In the genomic region with DNA sequence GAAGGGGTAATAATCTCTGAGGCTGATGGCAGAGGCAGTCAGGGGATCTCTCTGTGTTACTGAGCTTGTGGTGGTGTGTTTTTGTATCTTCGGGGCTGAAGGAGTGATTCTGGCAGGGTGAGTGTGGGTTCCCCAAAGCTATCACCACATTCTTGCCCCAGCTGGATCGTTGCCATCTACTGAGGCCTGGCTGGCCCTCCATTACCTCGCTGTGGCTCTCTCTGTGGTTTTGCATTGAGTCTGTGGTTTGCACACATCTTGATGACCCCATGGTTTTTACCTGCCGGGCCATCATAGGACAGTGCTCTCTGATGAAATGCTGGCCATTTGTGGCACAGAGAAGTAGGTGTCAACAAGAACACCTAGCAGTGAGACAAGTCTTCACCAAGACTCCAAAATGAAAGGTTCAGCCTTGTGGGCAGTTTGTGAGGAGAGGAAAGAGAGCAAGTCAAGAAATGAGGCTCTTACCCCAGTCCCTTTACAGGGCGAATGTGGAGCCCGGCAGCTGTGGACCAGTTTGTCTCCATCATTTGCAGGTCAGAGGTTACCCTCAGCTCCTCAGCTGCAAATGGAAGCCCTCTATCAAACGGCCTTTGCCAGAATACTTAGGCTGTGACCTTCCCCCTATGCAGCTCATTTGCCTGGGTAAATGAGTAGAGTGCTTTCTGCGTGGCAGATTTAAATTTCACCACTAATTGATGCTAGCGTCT, we compare ENCODE assay signal across 11 cellular contexts.
DNase-seq lines count a peak whose midpoint lies in the region; ATAC-seq, FAIRE-seq and TF ChIP-seq lines count a peak whose summit lies in the region.
"Had no signal": no experiment of that assay in that cellular context is flagged by ENCODE, and none has a peak within 500 bp of the region (broad histone marks: within the 10 kb centered on the region; RNA-seq: fewer than 3 reads in every experiment).

No MANE protein-coding gene starts in this region.

- H3K9me3 Mint-ChIP-seq in natural killer cell = no peaks in the 10 kb centered on the region

- DNase-seq in AG04450 (ENCODE audit: low read depth, low spot score) = no peak
- no peak for DNase-seq in IMR-90
- no peak for DNase-seq in ascending aorta (ENCODE audit: low spot score in 2 of 2)
- DNase-seq in natural killer cell = no peak
- no peak for DNase-seq in frontal cortex (ENCODE audit: low spot score in 2 of 2)
- no peak for DNase-seq in hypothalamus (lab: John Stamatoyannopoulos, UW)
- no peak for DNase-seq in stimulated activated CD4-positive, alpha-beta T cell treated with anti-CD3 and anti-CD28 coated beads, Interleukin-2, amount 100 ng/mL, for 48 hours
- DNase-seq: activated CD4-positive, CD25-positive, alpha-beta regulatory T cell treated with anti-CD3 and anti-CD28 coated beads, Interleukin-2, amount 50 U/mL, for 72 hours; adrenal gland; NCI-H1105 had no signal

- TF ChIP-seq POLR2A in IMR-90 (IDR thresholded peaks at IDR 0.05; ENCODE audit: low read depth, low read length) = no peak

- H2AK9ac ChIP-seq in IMR-90 (replicated peaks; ENCODE audit: low read depth, low read length, poor library complexity) = peak overlapping the region; percentile 3

- FAIRE-seq in frontal cortex (lab: Jason Lieb, UNC) = no peak

- TF ChIP-seq CTCF in AG04450 (IDR thresholded peaks at IDR 0.05; ENCODE audit: low read depth, low read length) (no peak), IMR-90 (conservative IDR thresholded peaks at IDR 0.05; ENCODE audit: low read depth, low read length) (no peak), ascending aorta (IDR thresholded peaks at IDR 0.05) (no peak), natural killer cell (IDR thresholded peaks at IDR 0.05) (no peak)

- 60% methylated on average over 3 of the region's 9 CpGs; no CpG with 5 or more reads in 1 of the 2 experiments for WGBS in IMR-90 (ENCODE audit: extremely low coverage in 2 of 2, insufficient read length in 1 of 2), 2 experiments

- H2BK20ac ChIP-seq in IMR-90 (ENCODE audit: low read depth, low read length) = no peak overlapping the region

- peak overlapping the region; percentile 27 for H2BK5ac ChIP-seq in IMR-90 (ENCODE audit: low read depth, low read length, poor library complexity, severe bottlenecking)

- peak overlapping the region; percentile 16; the same call in 1 of the 2 replicates for H2BK120ac ChIP-seq in IMR-90 (ENCODE audit: low read depth, low read length)

- intact Hi-C loops in IMR-90 (cut with micrococcal nuclease) = no loop called here
- intact Hi-C loops in ascending aorta (cut with DNase I) = no loop called here
- intact Hi-C loops in natural killer cell (cut with micrococcal nuclease) = no loop called here

- H3K4me3 ChIP-seq in AG04450 (ENCODE audit: low read depth, low read length) (no peak overlapping the region), IMR-90 (ENCODE audit: insufficient read depth, low read depth, low read length) (no peak overlapping the region), ascending aorta (no peak overlapping the region)
- H3K4me3 ChIP-seq: adrenal gland had no signal

- no peak overlapping the region for H3K56ac ChIP-seq in IMR-90 (ENCODE audit: extremely low read depth, insufficient read depth, low read length)

- peak overlapping the region; percentile 14 to 21; a peak in 1 of 4 replicates for H4K8ac ChIP-seq in IMR-90 (ENCODE audit: low read depth in 2 of 2, low read length in 2 of 2)

- dilution Hi-C loops in IMR-90 (cut with HindIII; ENCODE audit: low sequenced_read_pairs, unreplicated experiment) = no loop called here

- peak overlapping the region; percentile 8; the same call in 1 of the 2 replicates for H3K4me2 ChIP-seq in IMR-90 (ENCODE audit: low read depth, low read length)

- H2AK5ac ChIP-seq in IMR-90 (ENCODE audit: low read depth, low read length) = peak overlapping the region; percentile 68; the same call in 1 of the 2 replicates

- H3K18ac ChIP-seq in IMR-90 (ENCODE audit: low read depth, low read length) = no peak overlapping the region

- H3K27me3 Mint-ChIP-seq in natural killer cell (ENCODE audit: low read depth in 2 of 2) = no peaks in the 10 kb centered on the region

- H3K27me3 ChIP-seq in AG04450 (ENCODE audit: control insufficient read depth, insufficient read depth, low read length) (no peaks in the 10 kb centered on the region), IMR-90 (ENCODE audit: control insufficient read depth, insufficient read depth, low read length) (no peaks in the 10 kb centered on the region), ascending aorta (no peaks in the 10 kb centered on the region)
- H3K27me3 ChIP-seq: adrenal gland had no signal

- peak overlapping the region; percentile 10 for H3K4me3 Mint-ChIP-seq in natural killer cell

- H3K9me3 ChIP-seq in AG04450 (ENCODE audit: control insufficient read depth, insufficient read depth, low read length) (peaks cover 4% of the 10 kb centered on the region; the same call in 1 of the 2 replicates), IMR-90 (ENCODE audit: control insufficient read depth, insufficient read depth, low read length) (no peaks in the 10 kb centered on the region), ascending aorta (no peaks in the 10 kb centered on the region)
- H3K9me3 ChIP-seq: adrenal gland had no signal

- H3K4me1 ChIP-seq in IMR-90 (ENCODE audit: control insufficient read depth, insufficient read depth, low read length) = peaks cover 30% of the 10 kb centered on the region
- peaks cover 3 to 49% of the 10 kb centered on the region in 2 donors for H3K4me1 ChIP-seq in ascending aorta

- CTCF ChIA-PET in AG04450 (lab: Charles Lee) = no interaction called here
- CTCF ChIA-PET in IMR-90 (lab: Yijun Ruan, JAX) = interaction anchor here (0.6 kb wide), 1 partner anchor 26 kb away, joined by 4 read pairs; no protein-coding TSS in a partner anchor

- peak overlapping the region; percentile 15 for H3K14ac ChIP-seq in IMR-90 (replicated peaks; ENCODE audit: low read depth, low read length)

- in situ Hi-C loops in IMR-90 (cut with MboI; ENCODE audit: low sequenced_read_pairs) = no loop called here

- H3K36me3 ChIP-seq in IMR-90 (ENCODE audit: control insufficient read depth, insufficient read depth, low read length) = peaks cover 5% of the 10 kb centered on the region; the same call in 1 of the 2 replicates
- no peaks in the 10 kb centered on the region for H3K36me3 ChIP-seq in ascending aorta
- H3K36me3 ChIP-seq: adrenal gland had no signal

- H2AFZ ChIP-seq in IMR-90 (replicated peaks; ENCODE audit: low read length, poor library complexity) = no peak overlapping the region

- peak overlapping the region; percentile 17; the same call in 1 of the 3 replicates for H2BK15ac ChIP-seq in IMR-90 (ENCODE audit: low read depth, low read length)

- H3K27ac Mint-ChIP-seq in natural killer cell = peak overlapping the region; percentile 74 to 88

- H3K9me1 ChIP-seq in IMR-90 (ENCODE audit: insufficient read depth, low read length) = peaks cover 37% of the 10 kb centered on the region

- H4K20me1 ChIP-seq in IMR-90 (ENCODE audit: insufficient read depth, low read length) = peaks cover 20% of the 10 kb centered on the region

- peaks cover 56 to 67% of the 10 kb centered on the region in 2 donors for H3K4me1 Mint-ChIP-seq in natural killer cell

- H3K27ac ChIP-seq in AG04450 (ENCODE audit: low read depth, low read length) (peak overlapping the region; percentile 11), IMR-90 (ENCODE audit: insufficient read depth, low read length) (no peak overlapping the region), ascending aorta (peak overlapping the region; percentile 16 to 36)
- H3K27ac ChIP-seq: adrenal gland had no signal

- POLR2A ChIA-PET in AG04450 (lab: Yijun Ruan, JAX) (interaction anchor here (0.6 kb wide), 1 partner anchor 82 kb away, joined by 7 read pairs; no protein-coding TSS in a partner anchor), IMR-90 (lab: Charles Lee; ENCODE audit: unreplicated experiment) (interaction anchor here (0.7 kb wide), 1 partner anchor 1467 kb away, joined by 3 read pairs; no protein-coding TSS in a partner anchor)

- ATAC-seq in IMR-90 (ENCODE audit: low read depth) (peak; percentile 10), natural killer cell (peak in 2 of 3 donors; percentile 22 to 51), GM19455 (IDR thresholded peaks at IDR 0.05; ENCODE audit: unreplicated experiment) (no peak)

- H4K91ac ChIP-seq in IMR-90 (ENCODE audit: insufficient read depth, low read depth, low read length) = no peak overlapping the region

- H3K9ac ChIP-seq in IMR-90 (ENCODE audit: low read depth, low read length) = no peak overlapping the region

- BruUV-seq in IMR-90 (replicated peaks; lab: Mats Ljungman, UMichigan) = no TSS peak

- peaks cover 70 to 91% of the 10 kb centered on the region in 2 experiments for H3K79me1 ChIP-seq in IMR-90 (ENCODE audit: low read depth in 1 of 2, low read length in 2 of 2)

- H3K23ac ChIP-seq in IMR-90 (ENCODE audit: low read depth, low read length) = 0 out of 2 replicates have a peak overlapping the region, but pooled peaks have one; percentile 43

- H3K4ac ChIP-seq in IMR-90 (ENCODE audit: low read depth, low read length) = peak overlapping the region; percentile 61

- no peak for TF ChIP-seq RAD21 in IMR-90 (IDR thresholded peaks at IDR 0.05; ENCODE audit: low read length)

- H4K5ac ChIP-seq in IMR-90 (ENCODE audit: low read depth, low read length) = peak overlapping the region; percentile 12; the same call in 1 of the 2 replicates

- no peaks in the 10 kb centered on the region for H3K36me3 Mint-ChIP-seq in natural killer cell

TF ChIP-seq in IMR-90, 13 proteins besides CTCF, POLR2A, EP300 and RAD21 (continues in another document):
- no peak for TF ChIP-seq FOS (IDR thresholded peaks at IDR 0.05; ENCODE audit: low read depth, low read length)
- TF ChIP-seq, protein P1, sequence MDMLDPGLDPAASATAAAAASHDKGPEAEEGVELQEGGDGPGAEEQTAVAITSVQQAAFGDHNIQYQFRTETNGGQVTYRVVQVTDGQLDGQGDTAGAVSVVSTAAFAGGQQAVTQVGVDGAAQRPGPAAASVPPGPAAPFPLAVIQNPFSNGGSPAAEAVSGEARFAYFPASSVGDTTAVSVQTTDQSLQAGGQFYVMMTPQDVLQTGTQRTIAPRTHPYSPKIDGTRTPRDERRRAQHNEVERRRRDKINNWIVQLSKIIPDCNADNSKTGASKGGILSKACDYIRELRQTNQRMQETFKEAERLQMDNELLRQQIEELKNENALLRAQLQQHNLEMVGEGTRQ (IDR thresholded peaks at IDR 0.05; ENCODE audit: low read depth, low read length) = no peak
- no peak for TF ChIP-seq SMC3 (IDR thresholded peaks at IDR 0.05; ENCODE audit: low read depth, low read length)
- TF ChIP-seq BHLHE40 (IDR thresholded peaks at IDR 0.05; ENCODE audit: low read depth, low read length) = no peak
- TF ChIP-seq, protein P2, sequence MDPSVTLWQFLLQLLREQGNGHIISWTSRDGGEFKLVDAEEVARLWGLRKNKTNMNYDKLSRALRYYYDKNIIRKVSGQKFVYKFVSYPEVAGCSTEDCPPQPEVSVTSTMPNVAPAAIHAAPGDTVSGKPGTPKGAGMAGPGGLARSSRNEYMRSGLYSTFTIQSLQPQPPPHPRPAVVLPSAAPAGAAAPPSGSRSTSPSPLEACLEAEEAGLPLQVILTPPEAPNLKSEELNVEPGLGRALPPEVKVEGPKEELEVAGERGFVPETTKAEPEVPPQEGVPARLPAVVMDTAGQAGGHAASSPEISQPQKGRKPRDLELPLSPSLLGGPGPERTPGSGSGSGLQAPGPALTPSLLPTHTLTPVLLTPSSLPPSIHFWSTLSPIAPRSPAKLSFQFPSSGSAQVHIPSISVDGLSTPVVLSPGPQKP (IDR thresholded peaks at IDR 0.05; ENCODE audit: borderline replicate concordance, low read depth, low read length) = no peak
